ENCODE assay signal across 1 cellular context in genomic region chr13:36919206-36919832, GRCh38.
TF ChIP-seq lines count a peak whose summit lies in the region.

No MANE protein-coding gene starts in this region.

TF ChIP-seq in K562, 482 proteins besides CTCF, POLR2A, EP300 and RAD21 (continued from another document):
- TF ChIP-seq, protein P1, sequence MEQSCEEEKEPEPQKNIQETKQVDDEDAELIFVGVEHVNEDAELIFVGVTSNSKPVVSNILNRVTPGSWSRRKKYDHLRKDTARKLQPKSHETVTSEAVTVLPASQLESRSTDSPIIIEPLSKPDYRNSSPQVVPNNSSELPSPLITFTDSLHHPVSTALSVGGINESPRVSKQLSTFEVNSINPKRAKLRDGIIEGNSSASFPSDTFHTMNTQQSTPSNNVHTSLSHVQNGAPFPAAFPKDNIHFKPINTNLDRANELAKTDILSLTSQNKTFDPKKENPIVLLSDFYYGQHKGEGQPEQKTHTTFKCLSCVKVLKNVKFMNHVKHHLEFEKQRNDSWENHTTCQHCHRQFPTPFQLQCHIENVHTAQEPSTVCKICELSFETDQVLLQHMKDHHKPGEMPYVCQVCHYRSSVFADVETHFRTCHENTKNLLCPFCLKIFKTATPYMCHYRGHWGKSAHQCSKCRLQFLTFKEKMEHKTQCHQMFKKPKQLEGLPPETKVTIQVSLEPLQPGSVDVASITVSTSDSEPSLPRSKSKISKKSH (CRISPR knock-in tag; IDR thresholded peaks at IDR 0.05) = no peak
- TF ChIP-seq PTRF (tag; IDR thresholded peaks at IDR 0.05) (no peak), EWSR1 (IDR thresholded peaks at IDR 0.05; ENCODE audit: borderline replicate concordance, low read depth, partially characterized antibody) (no peak), ZNF586 (CRISPR knock-in tag; conservative IDR thresholded peaks at IDR 0.05) (no peak), HMG20B (CRISPR knock-in tag; IDR thresholded peaks at IDR 0.05) (no peak), BRF1 (IDR thresholded peaks at IDR 0.05; ENCODE audit: borderline replicate concordance, extremely low read depth, insufficient read length) (no peak), MECOM (CRISPR knock-in tag; IDR thresholded peaks at IDR 0.05) (no peak), LCOR (CRISPR knock-in tag; IDR thresholded peaks at IDR 0.05) (no peak), ATF4 (CRISPR knock-in tag; IDR thresholded peaks at IDR 0.05) (no peak), NCOA1 (IDR thresholded peaks at IDR 0.05; ENCODE audit: low read depth) (no peak), TFE3 (CRISPR knock-in tag; IDR thresholded peaks at IDR 0.05) (no peak), GMEB1 (CRISPR knock-in tag; IDR thresholded peaks at IDR 0.05) (no peak)
- TF ChIP-seq, protein P2, sequence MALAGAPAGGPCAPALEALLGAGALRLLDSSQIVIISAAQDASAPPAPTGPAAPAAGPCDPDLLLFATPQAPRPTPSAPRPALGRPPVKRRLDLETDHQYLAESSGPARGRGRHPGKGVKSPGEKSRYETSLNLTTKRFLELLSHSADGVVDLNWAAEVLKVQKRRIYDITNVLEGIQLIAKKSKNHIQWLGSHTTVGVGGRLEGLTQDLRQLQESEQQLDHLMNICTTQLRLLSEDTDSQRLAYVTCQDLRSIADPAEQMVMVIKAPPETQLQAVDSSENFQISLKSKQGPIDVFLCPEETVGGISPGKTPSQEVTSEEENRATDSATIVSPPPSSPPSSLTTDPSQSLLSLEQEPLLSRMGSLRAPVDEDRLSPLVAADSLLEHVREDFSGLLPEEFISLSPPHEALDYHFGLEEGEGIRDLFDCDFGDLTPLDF (CRISPR knock-in tag; IDR thresholded peaks at IDR 0.05) = no peak
